32 cellular contexts compared by ENCODE assay signal in the genomic region with DNA sequence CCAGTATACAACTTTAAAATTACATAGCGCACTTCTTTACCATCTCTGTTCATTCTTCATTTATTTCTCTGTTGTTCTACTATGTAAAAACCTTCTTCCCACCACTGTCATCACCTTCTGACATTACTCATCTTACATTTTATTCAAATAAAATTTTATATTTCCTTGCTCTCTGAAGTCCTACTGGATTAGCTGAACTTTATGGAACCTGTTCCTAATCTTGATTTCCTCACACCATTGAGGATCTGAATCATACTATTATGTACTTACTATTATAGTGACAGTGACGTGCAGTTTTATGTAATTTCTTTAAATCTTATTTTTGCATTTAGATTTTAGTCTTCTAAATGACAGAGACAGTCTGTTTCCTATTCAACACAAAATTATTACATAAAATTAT.
"Had no signal": no experiment of that assay in that cellular context is flagged by ENCODE, and none has a peak within 500 bp of the region (broad histone marks: within the 10 kb centered on the region; RNA-seq: fewer than 3 reads in every experiment).

No MANE protein-coding gene starts in this region.

- DNase-seq: activated B cell treated with CpG ODN at 0.5 μM for 24 hours; activated CD4-positive, alpha-beta memory T cell treated with anti-CD3 and anti-CD28 coated beads, Interleukin-2, amount 10 ng/mL, durations not matched to agents 7 days and 5 days; activated CD4-positive, alpha-beta T cell treated with anti-CD3 and anti-CD28 coated beads for 4 hours; activated CD4-positive, alpha-beta T cell treated with anti-CD3 and anti-CD28 coated beads, Interleukin-2, amount 10 ng/mL, durations not matched to agents 24 days and 14 days; activated CD4-positive, alpha-beta T cell treated with anti-CD3 and anti-CD28 coated beads, Interleukin-2, amount 50 U/mL, for 1 hour; activated CD4-positive, alpha-beta T cell treated with anti-CD3 and anti-CD28 coated beads, Interleukin-2, amount 50 U/mL, for 4 hours; activated CD4-positive, CD25-positive, alpha-beta regulatory T cell treated with anti-CD3 and anti-CD28 coated beads, Interleukin-2, amount 50 U/mL, for 72 hours; activated CD8-positive, alpha-beta memory T cell treated with anti-CD3 and anti-CD28 coated beads for 24 hours; activated CD8-positive, alpha-beta memory T cell treated with anti-CD3 and anti-CD28 coated beads, Interleukin-2, amount 10 ng/mL, durations not matched to agents 7 days and 5 days; activated CD8-positive, alpha-beta memory T cell treated with anti-CD3 and anti-CD28 coated beads, Interleukin-2, amount 50 U/mL, for 48 hours; activated CD8-positive, alpha-beta T cell treated with anti-CD3 and anti-CD28 coated beads, Interleukin-2, amount 10 ng/mL, durations not matched to agents 7 days and 5 days; activated effector memory CD4-positive, alpha-beta T cell treated with anti-CD3 and anti-CD28 coated beads, Interleukin-2, amount 50 U/mL, for 16 hours; activated gamma-delta T cell treated with Interleukin-2 at 50 U/mL for 16 hours; activated naive CD4-positive, alpha-beta T cell; activated naive CD4-positive, alpha-beta T cell treated with anti-CD3 and anti-CD28 coated beads for 36 hours; activated naive CD4-positive, alpha-beta T cell treated with anti-CD3 and anti-CD28 coated beads, Interleukin-2, amount 50 U/mL, for 16 hours; activated naive CD8-positive, alpha-beta T cell treated with anti-CD3 and anti-CD28 coated beads for 36 hours; activated T-cell treated with anti-CD3 and anti-CD28 coated beads, Interleukin-2, amount 50 U/mL, for 24 hours; activated T-cell treated with anti-CD3 and anti-CD28 coated beads, Interleukin-2, amount 50 U/mL, for 72 hours; adrenal gland; amniotic stem cell; aorta; body of pancreas; brain microvascular endothelial cell; central memory CD4-positive, alpha-beta T cell; T-helper 1 cell; T-helper 2 cell; T-helper 9 cell had no signal

- H3K27ac ChIP-seq: adrenal gland, body of pancreas, brain microvascular endothelial cell, breast epithelium, VCaP had no signal

- H3K4me1 ChIP-seq: adrenal gland, body of pancreas, breast epithelium had no signal

- H3K4me3 ChIP-seq: adrenal gland, body of pancreas, breast epithelium had no signal

- ATAC-seq: activated CD8-positive, alpha-beta memory T cell treated with anti-CD3 and anti-CD28 coated beads, Interleukin-2, amount 10 ng/mL, durations not matched to agents 7 days and 5 days; activated CD8-positive, alpha-beta T cell treated with anti-CD3 and anti-CD28 coated beads, Interleukin-2, amount 10 ng/mL, durations not matched to agents 7 days and 5 days; activated naive CD4-positive, alpha-beta T cell treated with anti-CD3 and anti-CD28 coated beads, Interleukin-2, amount 50 U/mL, for 72 hours; activated T-cell treated with anti-CD3 and anti-CD28 coated beads, Interleukin-2, amount 50 U/mL, for 72 hours; activated T-helper 17 cell treated with anti-CD3 and anti-CD28 coated beads, Interleukin-2, amount 50 U/mL, for 72 hours; body of pancreas had no signal

- H3K27me3 ChIP-seq: adrenal gland, body of pancreas, brain microvascular endothelial cell, breast epithelium had no signal

- H3K36me3 ChIP-seq: adrenal gland, brain microvascular endothelial cell, breast epithelium had no signal

- H3K9me3 ChIP-seq: adrenal gland, body of pancreas, breast epithelium had no signal
